In the genomic region with DNA sequence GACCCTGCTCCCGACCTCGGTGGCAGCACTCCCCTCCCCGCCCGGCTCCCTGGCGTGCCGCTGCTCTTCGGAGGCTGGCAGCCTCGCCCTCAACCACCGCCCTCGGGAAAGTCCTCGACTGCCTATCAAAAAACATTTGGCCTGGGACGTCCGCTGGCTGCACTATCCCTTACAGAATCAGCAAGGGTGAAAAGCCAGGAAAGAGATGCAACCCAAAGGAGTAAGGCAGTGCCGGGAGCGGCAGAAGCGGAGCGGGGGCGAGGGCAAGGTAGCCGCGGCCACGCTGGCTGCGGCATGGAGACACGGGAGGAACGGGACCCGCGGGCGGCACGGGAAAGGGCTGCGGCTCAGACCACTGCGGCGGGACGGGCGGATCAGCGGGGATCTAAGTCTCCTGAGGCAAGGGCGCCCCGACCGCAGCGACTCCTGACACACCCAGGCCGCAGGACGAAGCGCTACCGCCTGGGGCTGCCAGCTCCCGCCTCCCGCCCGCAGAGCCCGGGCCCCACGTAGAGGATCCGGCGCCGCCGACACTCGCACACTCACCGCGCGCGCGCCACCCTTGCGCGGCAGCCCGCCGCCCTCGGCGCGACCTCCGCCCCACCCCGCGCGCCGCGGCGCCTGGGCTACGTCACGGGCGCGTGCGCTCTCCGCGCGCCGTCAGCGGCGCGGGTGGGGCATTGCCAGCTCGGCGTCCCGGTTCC, we compare ENCODE assay signal across 8 cellular contexts. TPM values are rescaled to one million over a fixed set of nuclear protein-coding genes. Genes with fewer than 3 reads are reported as not detected.
DNase-seq lines count a peak whose midpoint lies in the region; ATAC-seq and TF ChIP-seq lines count a peak whose summit lies in the region.

A gene with protein sequence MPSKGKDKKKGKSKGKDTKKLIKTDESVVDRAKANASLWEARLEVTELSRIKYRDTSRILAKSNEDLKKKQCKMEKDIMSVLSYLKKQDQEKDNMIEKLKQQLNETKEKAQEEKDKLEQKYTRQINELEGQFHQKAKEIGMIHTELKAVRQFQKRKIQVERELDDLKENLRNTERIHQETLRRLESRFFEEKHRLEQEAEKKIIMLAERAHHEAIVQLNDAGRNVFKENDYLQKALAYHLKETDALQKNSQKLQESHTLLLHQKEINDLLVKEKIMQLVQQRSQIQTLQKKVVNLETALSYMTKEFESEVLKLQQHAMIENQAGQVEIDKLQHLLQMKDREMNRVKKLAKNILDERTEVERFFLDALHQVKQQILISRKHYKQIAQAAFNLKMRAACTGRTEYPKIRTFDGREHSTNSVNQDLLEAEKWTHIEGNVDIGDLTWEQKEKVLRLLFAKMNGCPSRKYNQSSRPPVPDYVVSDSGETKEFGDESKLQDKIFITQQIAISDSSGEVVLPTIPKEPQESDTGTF (plus strand): TSS at position 646 of the 704 bp plus-strand sequence. CDS start 130 bp downstream, outside the sequence.
A gene with protein sequence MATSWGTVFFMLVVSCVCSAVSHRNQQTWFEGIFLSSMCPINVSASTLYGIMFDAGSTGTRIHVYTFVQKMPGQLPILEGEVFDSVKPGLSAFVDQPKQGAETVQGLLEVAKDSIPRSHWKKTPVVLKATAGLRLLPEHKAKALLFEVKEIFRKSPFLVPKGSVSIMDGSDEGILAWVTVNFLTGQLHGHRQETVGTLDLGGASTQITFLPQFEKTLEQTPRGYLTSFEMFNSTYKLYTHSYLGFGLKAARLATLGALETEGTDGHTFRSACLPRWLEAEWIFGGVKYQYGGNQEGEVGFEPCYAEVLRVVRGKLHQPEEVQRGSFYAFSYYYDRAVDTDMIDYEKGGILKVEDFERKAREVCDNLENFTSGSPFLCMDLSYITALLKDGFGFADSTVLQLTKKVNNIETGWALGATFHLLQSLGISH (minus strand): TSS at position 585 of the 704 bp plus-strand sequence. CDS start 31,186 bp downstream, outside the sequence.

- H3K4me1 ChIP-seq in tibial nerve: peaks cover 0 to 20% (median 6%) of the 10 kb centered on the region in 4 donors

- intact Hi-C loops in cardiac septum (cut with DNase I): loop anchor here (1.0 kb wide), 1 partner anchor 69 kb away; a partner anchor contains a TSS

- 0% methylated on average over 39 to 53 of the region's 86 CpGs for WGBS in tibial nerve, 2 donors

- ATAC-seq in HG02610 (IDR thresholded peaks at IDR 0.05; ENCODE audit: unreplicated experiment): peak; percentile 90
- peak; percentile 96 for ATAC-seq in activated naive CD8-positive, alpha-beta T cell treated with anti-CD3 and anti-CD28 coated beads, Interleukin-2, amount 50 U/mL, for 24 hours

- TF ChIP-seq CTCF in SU-DHL-6 (IDR thresholded peaks at IDR 0.05; ENCODE audit: insufficient read depth, low read length, poor library complexity, severe bottlenecking): no peak
- peak in 3 of 5 experiments; percentile 5 to 63 (median 43) for TF ChIP-seq CTCF in tibial nerve (IDR thresholded peaks at IDR 0.05)

- peak within 1 kb of the TSS; percentile 84 for H2AFZ ChIP-seq in SU-DHL-6 (ENCODE audit: low read depth, low read length, severe bottlenecking)

- no peaks in the 10 kb centered on the region for H3K9me3 Mint-ChIP-seq in activated naive CD8-positive, alpha-beta T cell treated with anti-CD3 and anti-CD28 coated beads, Interleukin-2, amount 50 U/mL, for 24 hours

- TF ChIP-seq POLR2A in tibial nerve (IDR thresholded peaks at IDR 0.05): peak; percentile 88 to 90

- H3K27ac Mint-ChIP-seq in activated naive CD8-positive, alpha-beta T cell treated with anti-CD3 and anti-CD28 coated beads, Interleukin-2, amount 50 U/mL, for 24 hours: peak within 1 kb of the TSS; percentile 94

- H3K36me3 ChIP-seq in SU-DHL-6 (ENCODE audit: low read length) (no peaks in the 10 kb centered on the region), tibial nerve (peaks cover 0 to 11% (median 0%) of the 10 kb centered on the region in 3 donors)

- no peaks in the 10 kb centered on the region for H3K27me3 Mint-ChIP-seq in activated naive CD8-positive, alpha-beta T cell treated with anti-CD3 and anti-CD28 coated beads, Interleukin-2, amount 50 U/mL, for 24 hours

- H3K27ac ChIP-seq in SU-DHL-6 (ENCODE audit: low read depth, low read length): peak within 1 kb of the TSS; percentile 36
- peak within 1 kb of the TSS; percentile 89 to 100 (median 96) for H3K27ac ChIP-seq in tibial nerve

- H3F3A ChIP-seq in SU-DHL-6 (ENCODE audit: insufficient read depth): 0 out of 2 replicates have a peak, but pooled peaks cover 7% of the 10 kb centered on the region

- peak within 1 kb of the TSS; percentile 92 for H3K4me3 Mint-ChIP-seq in activated naive CD8-positive, alpha-beta T cell treated with anti-CD3 and anti-CD28 coated beads, Interleukin-2, amount 50 U/mL, for 24 hours

- no peaks in the 10 kb centered on the region for H3K79me2 ChIP-seq in SU-DHL-6 (ENCODE audit: insufficient read depth, low read length)

- peaks cover 4% of the 10 kb centered on the region for H3K36me3 Mint-ChIP-seq in activated naive CD8-positive, alpha-beta T cell treated with anti-CD3 and anti-CD28 coated beads, Interleukin-2, amount 50 U/mL, for 24 hours (ENCODE audit: low read depth)

- peak; percentile 81 for DNase-seq in NCI-H1092 treated with DMSO at 0.1 percent for 48 hours (lab: John Stamatoyannopoulos, UW)
- DNase-seq in activated naive CD8-positive, alpha-beta T cell treated with anti-CD3 and anti-CD28 coated beads, Interleukin-2, amount 50 U/mL, for 24 hours: peak; percentile 84
- peak; percentile 94 for DNase-seq in cardiac septum (ENCODE audit: low spot score)
- peak; percentile 82 for DNase-seq in pons (ENCODE audit: low spot score)
- peak; percentile 72 to 76 for DNase-seq in tibial nerve (ENCODE audit: low spot score in 2 of 2)

- H3K27me3 ChIP-seq in SU-DHL-6 (ENCODE audit: low read length) (no peaks in the 10 kb centered on the region), tibial nerve (no peaks in the 10 kb centered on the region)

- H3K4me1 Mint-ChIP-seq in activated naive CD8-positive, alpha-beta T cell treated with anti-CD3 and anti-CD28 coated beads, Interleukin-2, amount 50 U/mL, for 24 hours: peaks cover 18% of the 10 kb centered on the region

- H3K4me3 ChIP-seq in GM08714 (ENCODE audit: low read length) (peak within 1 kb of the TSS; percentile 83), SU-DHL-6 (ENCODE audit: insufficient read depth, low read length, poor library complexity, severe bottlenecking) (peak within 1 kb of the TSS; percentile 85), tibial nerve (peak within 1 kb of the TSS; percentile 73 to 99 (median 86))

- H4K20me1 ChIP-seq in SU-DHL-6 (ENCODE audit: low read depth, low read length): no peaks in the 10 kb centered on the region

- H3K9me2 ChIP-seq in SU-DHL-6 (replicated peaks; ENCODE audit: insufficient read depth, low read length): no peaks in the 10 kb centered on the region

- TF ChIP-seq EP300 in tibial nerve (IDR thresholded peaks at IDR 0.05): peak in 1 of 2 donors; percentile 82

- H3K4me2 ChIP-seq in SU-DHL-6 (ENCODE audit: low read depth, low read length, poor library complexity, severe bottlenecking): peak within 1 kb of the TSS; percentile 71

- peak within 1 kb of the TSS; percentile 91 for H3K9ac ChIP-seq in SU-DHL-6 (ENCODE audit: low read length)

- H3K9me3 ChIP-seq in SU-DHL-6 (ENCODE audit: insufficient read depth, low read length) (no peaks in the 10 kb centered on the region), tibial nerve (no peaks in the 10 kb centered on the region)

RNA-seq across cellular contexts. Expression of the first gene that starts in this region (rescaled TPM):
- total RNA-seq in cardiac septum: 3.9 TPM
- total RNA-seq in tibial nerve: 10 to 100 TPM in 1 of 4 donors, 1 to 10 TPM in 3; 3.7 to 22.8 (median 6.2) TPM

RNA-seq across cellular contexts. Expression of the second gene that starts in this region (rescaled TPM):
- total RNA-seq in cardiac septum (8.8 TPM), tibial nerve (10 to 100 TPM in 2 of 4 donors, 1 to 10 TPM in 2; 8.0 to 12.9 (median 11.0) TPM)

Comparison
In these comparisons a context has a peak if more than half of its experiments do, and no peak if none do; other contexts are left out.
1. Peak in every context shown above with its lines: DNase-seq, ATAC-seq, H3K4me3 ChIP-seq and H3K27ac ChIP-seq.